1 cellular context compared by ENCODE assay signal in the genomic region with DNA sequence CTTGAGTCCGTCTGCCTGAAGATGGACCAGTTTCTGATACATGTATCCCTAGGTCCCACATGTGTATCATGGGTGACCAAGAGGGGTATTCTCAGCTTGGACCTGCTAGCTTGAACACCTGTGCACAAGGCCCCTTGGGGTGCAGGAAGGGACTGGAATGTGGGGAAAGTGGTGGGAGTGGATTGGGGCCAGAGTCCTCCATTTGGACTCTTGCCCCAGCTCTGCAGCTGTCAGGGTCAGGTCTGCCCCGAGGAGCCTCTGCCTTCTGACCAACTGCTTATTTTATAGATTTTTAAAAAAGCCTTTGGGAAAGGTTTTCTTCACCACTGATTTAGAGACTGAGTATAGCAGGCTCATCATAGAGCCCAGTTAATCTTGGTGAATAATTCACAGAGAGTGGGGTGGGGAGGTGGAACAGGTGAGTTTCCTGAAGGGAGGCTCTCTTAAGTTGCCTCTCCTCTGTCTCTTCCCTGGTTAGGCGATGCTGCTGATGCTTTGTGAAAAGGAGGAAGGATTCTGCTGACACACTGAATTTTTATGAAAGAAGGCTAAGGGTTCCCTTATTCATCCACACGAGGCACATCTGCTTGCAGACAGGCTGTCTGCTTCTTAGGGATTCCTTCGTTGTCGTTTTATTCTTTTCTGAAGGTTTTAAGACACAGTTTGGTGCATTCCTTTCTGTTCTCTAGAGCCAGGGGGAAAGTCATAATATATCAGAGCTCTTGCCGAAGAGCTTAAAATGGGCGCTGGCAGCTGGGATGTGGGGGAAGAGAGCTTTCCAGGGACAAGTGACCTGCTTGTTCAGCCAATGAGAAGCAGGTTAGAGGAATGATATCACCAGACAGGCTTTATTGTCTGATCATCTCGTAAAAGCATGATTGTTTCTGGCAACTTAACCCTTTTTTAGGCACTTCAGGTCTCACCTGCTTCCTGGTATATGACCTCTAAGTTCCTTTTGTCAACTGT.
A peak's percentile ranks its signal among the peaks of the same experiment; 100 is the strongest.
TF ChIP-seq lines count a peak whose summit lies in the region.

No MANE protein-coding gene starts in this region.

TF ChIP-seq in K562, 482 proteins besides CTCF, POLR2A, EP300 and RAD21 (continued from another document):
- TF ChIP-seq, protein P1, sequence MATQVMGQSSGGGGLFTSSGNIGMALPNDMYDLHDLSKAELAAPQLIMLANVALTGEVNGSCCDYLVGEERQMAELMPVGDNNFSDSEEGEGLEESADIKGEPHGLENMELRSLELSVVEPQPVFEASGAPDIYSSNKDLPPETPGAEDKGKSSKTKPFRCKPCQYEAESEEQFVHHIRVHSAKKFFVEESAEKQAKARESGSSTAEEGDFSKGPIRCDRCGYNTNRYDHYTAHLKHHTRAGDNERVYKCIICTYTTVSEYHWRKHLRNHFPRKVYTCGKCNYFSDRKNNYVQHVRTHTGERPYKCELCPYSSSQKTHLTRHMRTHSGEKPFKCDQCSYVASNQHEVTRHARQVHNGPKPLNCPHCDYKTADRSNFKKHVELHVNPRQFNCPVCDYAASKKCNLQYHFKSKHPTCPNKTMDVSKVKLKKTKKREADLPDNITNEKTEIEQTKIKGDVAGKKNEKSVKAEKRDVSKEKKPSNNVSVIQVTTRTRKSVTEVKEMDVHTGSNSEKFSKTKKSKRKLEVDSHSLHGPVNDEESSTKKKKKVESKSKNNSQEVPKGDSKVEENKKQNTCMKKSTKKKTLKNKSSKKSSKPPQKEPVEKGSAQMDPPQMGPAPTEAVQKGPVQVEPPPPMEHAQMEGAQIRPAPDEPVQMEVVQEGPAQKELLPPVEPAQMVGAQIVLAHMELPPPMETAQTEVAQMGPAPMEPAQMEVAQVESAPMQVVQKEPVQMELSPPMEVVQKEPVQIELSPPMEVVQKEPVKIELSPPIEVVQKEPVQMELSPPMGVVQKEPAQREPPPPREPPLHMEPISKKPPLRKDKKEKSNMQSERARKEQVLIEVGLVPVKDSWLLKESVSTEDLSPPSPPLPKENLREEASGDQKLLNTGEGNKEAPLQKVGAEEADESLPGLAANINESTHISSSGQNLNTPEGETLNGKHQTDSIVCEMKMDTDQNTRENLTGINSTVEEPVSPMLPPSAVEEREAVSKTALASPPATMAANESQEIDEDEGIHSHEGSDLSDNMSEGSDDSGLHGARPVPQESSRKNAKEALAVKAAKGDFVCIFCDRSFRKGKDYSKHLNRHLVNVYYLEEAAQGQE (CRISPR knock-in tag; IDR thresholded peaks at IDR 0.05; ENCODE audit: low read depth) = no peak
- TF ChIP-seq, protein P2, sequence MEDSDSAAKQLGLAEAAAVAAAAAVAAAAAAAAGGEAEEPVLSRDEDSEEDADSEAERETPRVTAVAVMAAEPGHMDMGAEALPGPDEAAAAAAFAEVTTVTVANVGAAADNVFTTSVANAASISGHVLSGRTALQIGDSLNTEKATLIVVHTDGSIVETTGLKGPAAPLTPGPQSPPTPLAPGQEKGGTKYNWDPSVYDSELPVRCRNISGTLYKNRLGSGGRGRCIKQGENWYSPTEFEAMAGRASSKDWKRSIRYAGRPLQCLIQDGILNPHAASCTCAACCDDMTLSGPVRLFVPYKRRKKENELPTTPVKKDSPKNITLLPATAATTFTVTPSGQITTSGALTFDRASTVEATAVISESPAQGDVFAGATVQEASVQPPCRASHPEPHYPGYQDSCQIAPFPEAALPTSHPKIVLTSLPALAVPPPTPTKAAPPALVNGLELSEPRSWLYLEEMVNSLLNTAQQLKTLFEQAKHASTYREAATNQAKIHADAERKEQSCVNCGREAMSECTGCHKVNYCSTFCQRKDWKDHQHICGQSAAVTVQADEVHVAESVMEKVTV (CRISPR knock-in tag; IDR thresholded peaks at IDR 0.05) = no peak
- TF ChIP-seq NONO (IDR thresholded peaks at IDR 0.05; ENCODE audit: low read depth in 2 of 2, low read length in 1 of 2) (no peak), ZNF133 (CRISPR knock-in tag; IDR thresholded peaks at IDR 0.05) (no peak), ZNF316 (IDR thresholded peaks at IDR 0.05) (peak; percentile 80), LARP7 (IDR thresholded peaks at IDR 0.05) (no peak), MAFF (IDR thresholded peaks at IDR 0.05; ENCODE audit: low read length) (peak; percentile 55), ZNF584 (CRISPR knock-in tag; IDR thresholded peaks at IDR 0.05; ENCODE audit: low read depth) (no peak), MAFK (IDR thresholded peaks at IDR 0.05; ENCODE audit: low read length) (0 out of 2 replicates have a peak, but pooled peaks have one; percentile 25), C11orf30 (IDR thresholded peaks at IDR 0.05; ENCODE audit: low read depth) (peak; percentile 61), TGIF2 (CRISPR knock-in tag; IDR thresholded peaks at IDR 0.05) (no peak), PHF20 (IDR thresholded peaks at IDR 0.05; ENCODE audit: partially characterized antibody) (no peak), HEY1 (CRISPR knock-in tag; IDR thresholded peaks at IDR 0.05; ENCODE audit: borderline replicate concordance) (no peak), MAFG (tag; conservative IDR thresholded peaks at IDR 0.05) (peak; percentile 69), NELFE (IDR thresholded peaks at IDR 0.05; ENCODE audit: insufficient read depth, insufficient read length) (no peak), SNIP1 (IDR thresholded peaks at IDR 0.05; ENCODE audit: low read depth) (no peak)
- TF ChIP-seq, protein P3, sequence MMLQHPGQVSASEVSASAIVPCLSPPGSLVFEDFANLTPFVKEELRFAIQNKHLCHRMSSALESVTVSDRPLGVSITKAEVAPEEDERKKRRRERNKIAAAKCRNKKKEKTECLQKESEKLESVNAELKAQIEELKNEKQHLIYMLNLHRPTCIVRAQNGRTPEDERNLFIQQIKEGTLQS (IDR thresholded peaks at IDR 0.05) = no peak
- TF ChIP-seq, protein P3 (CRISPR knock-in tag; conservative IDR thresholded peaks at IDR 0.05) = no peak
- TF ChIP-seq, protein P4, sequence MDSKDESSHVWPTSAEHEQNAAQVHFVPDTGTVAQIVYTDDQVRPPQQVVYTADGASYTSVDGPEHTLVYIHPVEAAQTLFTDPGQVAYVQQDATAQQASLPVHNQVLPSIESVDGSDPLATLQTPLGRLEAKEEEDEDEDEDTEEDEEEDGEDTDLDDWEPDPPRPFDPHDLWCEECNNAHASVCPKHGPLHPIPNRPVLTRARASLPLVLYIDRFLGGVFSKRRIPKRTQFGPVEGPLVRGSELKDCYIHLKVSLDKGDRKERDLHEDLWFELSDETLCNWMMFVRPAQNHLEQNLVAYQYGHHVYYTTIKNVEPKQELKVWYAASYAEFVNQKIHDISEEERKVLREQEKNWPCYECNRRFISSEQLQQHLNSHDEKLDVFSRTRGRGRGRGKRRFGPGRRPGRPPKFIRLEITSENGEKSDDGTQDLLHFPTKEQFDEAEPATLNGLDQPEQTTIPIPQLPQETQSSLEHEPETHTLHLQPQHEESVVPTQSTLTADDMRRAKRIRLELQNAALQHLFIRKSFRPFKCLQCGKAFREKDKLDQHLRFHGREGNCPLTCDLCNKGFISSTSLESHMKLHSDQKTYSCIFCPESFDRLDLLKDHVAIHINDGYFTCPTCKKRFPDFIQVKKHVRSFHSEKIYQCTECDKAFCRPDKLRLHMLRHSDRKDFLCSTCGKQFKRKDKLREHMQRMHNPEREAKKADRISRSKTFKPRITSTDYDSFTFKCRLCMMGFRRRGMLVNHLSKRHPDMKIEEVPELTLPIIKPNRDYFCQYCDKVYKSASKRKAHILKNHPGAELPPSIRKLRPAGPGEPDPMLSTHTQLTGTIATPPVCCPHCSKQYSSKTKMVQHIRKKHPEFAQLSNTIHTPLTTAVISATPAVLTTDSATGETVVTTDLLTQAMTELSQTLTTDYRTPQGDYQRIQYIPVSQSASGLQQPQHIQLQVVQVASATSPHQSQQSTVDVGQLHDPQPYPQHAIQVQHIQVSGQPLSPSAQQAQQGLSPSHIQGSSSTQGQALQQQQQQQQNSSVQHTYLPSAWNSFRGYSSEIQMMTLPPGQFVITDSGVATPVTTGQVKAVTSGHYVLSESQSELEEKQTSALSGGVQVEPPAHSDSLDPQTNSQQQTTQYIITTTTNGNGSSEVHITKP (IDR thresholded peaks at IDR 0.05; ENCODE audit: partially characterized antibody) = no peak
